21 cellular contexts compared by ENCODE assay signal in the genomic region with DNA sequence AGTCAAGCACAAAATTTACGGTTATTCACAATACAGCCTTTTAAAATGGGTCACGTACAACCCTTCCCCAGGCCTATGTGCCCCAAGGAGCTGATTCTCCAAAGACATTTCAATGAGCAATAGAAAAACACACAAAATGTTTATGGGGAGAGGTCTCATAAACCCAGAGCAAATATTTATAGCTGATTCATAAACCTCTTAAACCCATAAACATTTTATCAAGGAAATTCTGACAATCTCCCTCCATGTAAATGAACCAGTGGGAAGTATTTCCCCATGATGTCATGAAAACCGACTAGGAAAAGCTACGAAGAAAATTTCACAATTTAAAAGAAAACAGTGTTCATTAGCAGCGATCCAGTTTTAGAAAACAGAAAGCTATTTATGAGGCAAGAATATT. TPM values are rescaled to one million over a fixed set of nuclear protein-coding genes. Genes with fewer than 3 reads are reported as not detected.
DNase-seq lines count a peak whose midpoint lies in the region; ATAC-seq, FAIRE-seq and TF ChIP-seq lines count a peak whose summit lies in the region.
"Had no signal": no experiment of that assay in that cellular context is flagged by ENCODE, and none has a peak within 500 bp of the region (broad histone marks: within the 10 kb centered on the region; RNA-seq: fewer than 3 reads in every experiment).

No MANE protein-coding gene starts in this region.

- H3K27ac Mint-ChIP-seq in nephron progenitor cell, result peak overlapping the region; percentile 29

- H3K4me3 Mint-ChIP-seq in nephron progenitor cell, result no peak overlapping the region

- no peaks in the 10 kb centered on the region for H3K27me3 ChIP-seq in PC-3 (ENCODE audit: low read length)
- H3K27me3 ChIP-seq: BE2C had no signal

- no peak for DNase-seq in HEK293T (ENCODE audit: extremely low spot score)
- DNase-seq in PC-3, result peak; percentile 85
- DNase-seq in nephron progenitor cell, result no peak
- no peak for DNase-seq in kidney
- DNase-seq in MV-4-11 (lab: John Stamatoyannopoulos, UW), result no peak
- no peak for DNase-seq in kidney tubule cell (ENCODE audit: low spot score)
- DNase-seq in NCI-H1417 (lab: John Stamatoyannopoulos, UW), result no peak
- DNase-seq: BE2C, EL, GF-D8, KG1, NCI-H1417 treated with DMSO at 0.1 percent for 48 hours, NCI-H187, NCI-H748 treated with DMSO at 0.1 percent for 48 hours, SIG-M5 had no signal

- POLR2A ChIA-PET in HEK293T (lab: Yijun Ruan, JAX), result interaction anchor here (1.3 kb wide), 1 partner anchor 37 kb away, joined by 3 read pairs; no protein-coding TSS in a partner anchor
- POLR2A ChIA-PET in PC-3 (lab: Charles Lee; ENCODE audit: unreplicated experiment), result interaction anchor here (0.5 to 0.7 kb wide), 4 partner anchors 27 to 951 kb away, joined by 3 to 8 read pairs (median 6); no protein-coding TSS in a partner anchor

- H3K9me3 ChIP-seq in PC-3 (ENCODE audit: low read length), result no peaks in the 10 kb centered on the region
- no peaks in the 10 kb centered on the region for H3K9me3 ChIP-seq in kidney (ENCODE audit: control insufficient read depth in 1 of 2, low read length in 2 of 2)
- H3K9me3 ChIP-seq: BE2C had no signal

- peak overlapping the region; percentile 72 for H3K4me2 ChIP-seq in PC-3 (ENCODE audit: low read length)

- no peaks in the 10 kb centered on the region for H3K79me2 ChIP-seq in PC-3 (ENCODE audit: low read length)

- peaks cover 3% of the 10 kb centered on the region for H3K27me3 Mint-ChIP-seq in nephron progenitor cell (ENCODE audit: low read depth, poor library complexity)

- BruUV-seq in PC-3 (replicated peaks; lab: Mats Ljungman, UMichigan), result no TSS peak

- H3K4me1 ChIP-seq in PC-3 (ENCODE audit: insufficient read depth, low read length), result peaks cover 19% of the 10 kb centered on the region
- no peaks in the 10 kb centered on the region for H3K4me1 ChIP-seq in kidney (ENCODE audit: control insufficient read depth in 1 of 2, insufficient read depth in 1 of 2, low read depth in 1 of 2, low read length in 2 of 2)
- H3K4me1 ChIP-seq: BE2C had no signal

- H3K36me3 ChIP-seq in PC-3 (ENCODE audit: low read depth, low read length) (no peaks in the 10 kb centered on the region; the same call in 1 of the 2 replicates), kidney (ENCODE audit: control insufficient read depth in 1 of 2, insufficient read depth in 2 of 2, low read length in 2 of 2) (no peaks in the 10 kb centered on the region)

- H3K9ac ChIP-seq in PC-3 (ENCODE audit: low read length), result peak overlapping the region; percentile 83
- no peak overlapping the region for H3K9ac ChIP-seq in kidney (ENCODE audit: low read length in 2 of 2)

- peak; percentile 79 for ATAC-seq in PC-3
- ATAC-seq: HCT116, SK-N-SH treated with all-trans-retinoic acid at 6 μM for 48 hours had no signal

- H3F3A ChIP-seq in PC-3 (ENCODE audit: low read length, unreplicated experiment), result no peaks in the 10 kb centered on the region

- intact Hi-C loops in PC-3 (cut with micrococcal nuclease) (loop anchor here (1.0 to 2.0 kb wide), 4 partner anchors 20 to 114 kb away; no protein-coding TSS in a partner anchor), kidney (cut with DNase I) (no loop called here)

- no peaks in the 10 kb centered on the region for H3K9me2 ChIP-seq in PC-3 (replicated peaks; ENCODE audit: low read length)

- peak overlapping the region; percentile 41; the same call in 1 of the 2 replicates for H3K4me3 ChIP-seq in PC-3 (ENCODE audit: low read length)
- H3K4me3 ChIP-seq in kidney (ENCODE audit: low read length in 2 of 2), result no peak overlapping the region

- H3K9me3 Mint-ChIP-seq in nephron progenitor cell, result peaks cover 56% of the 10 kb centered on the region

- peak; percentile 60 for FAIRE-seq in endometrium (lab: Jason Lieb, UNC)
- FAIRE-seq in kidney (lab: Jason Lieb, UNC), result no peak
- FAIRE-seq: H1, HTR-8/SVneo had no signal

- H3K36me3 Mint-ChIP-seq in nephron progenitor cell (ENCODE audit: low read depth), result peaks cover 97% of the 10 kb centered on the region

- TF ChIP-seq CTCF in PC-3 (conservative IDR thresholded peaks at IDR 0.05; ENCODE audit: low read depth, low read length) (no peak), nephron progenitor cell (IDR thresholded peaks at IDR 0.05) (no peak), kidney (IDR thresholded peaks at IDR 0.05; ENCODE audit: borderline replicate concordance, extremely low read depth, insufficient read depth) (no peak)

- H3K27ac ChIP-seq in PC-3 (ENCODE audit: low read length) (peak overlapping the region; percentile 97), kidney (ENCODE audit: low read depth in 2 of 2, low read length in 2 of 2) (no peak overlapping the region)
- H3K27ac ChIP-seq: RWPE1 had no signal

- CTCF ChIA-PET in HEK293T (lab: Yijun Ruan, JAX), result interaction anchor here (1.0 to 1.3 kb wide), 3 partner anchors 9 to 15 kb away, joined by 3 to 4 read pairs (median 4); no protein-coding TSS in a partner anchor
- CTCF ChIA-PET in PC-3 (lab: Charles Lee), result no interaction called here

- H2AFZ ChIP-seq in PC-3 (ENCODE audit: low read length), result no peak overlapping the region

- no peaks in the 10 kb centered on the region for H4K20me1 ChIP-seq in PC-3 (ENCODE audit: low read length)

- peaks cover 18% of the 10 kb centered on the region for H3K4me1 Mint-ChIP-seq in nephron progenitor cell

TF ChIP-seq in HEK293T, 16 proteins besides CTCF, POLR2A, EP300 and RAD21:
- TF ChIP-seq BHLHE40 (IDR thresholded peaks at IDR 0.05; ENCODE audit: borderline replicate concordance), result no peak
- no peak for TF ChIP-seq SUZ12 (IDR thresholded peaks at IDR 0.05)
- TF ChIP-seq ELF4 (IDR thresholded peaks at IDR 0.05), result no peak
- TF ChIP-seq SP1 (IDR thresholded peaks at IDR 0.05), result no peak
- TF ChIP-seq CTBP1 (IDR thresholded peaks at IDR 0.05; ENCODE audit: borderline replicate concordance), result peak; percentile 78; the same call in 1 of the 2 replicates
- no peak for TF ChIP-seq FOXA1 (IDR thresholded peaks at IDR 0.05)
- TF ChIP-seq, protein P1, sequence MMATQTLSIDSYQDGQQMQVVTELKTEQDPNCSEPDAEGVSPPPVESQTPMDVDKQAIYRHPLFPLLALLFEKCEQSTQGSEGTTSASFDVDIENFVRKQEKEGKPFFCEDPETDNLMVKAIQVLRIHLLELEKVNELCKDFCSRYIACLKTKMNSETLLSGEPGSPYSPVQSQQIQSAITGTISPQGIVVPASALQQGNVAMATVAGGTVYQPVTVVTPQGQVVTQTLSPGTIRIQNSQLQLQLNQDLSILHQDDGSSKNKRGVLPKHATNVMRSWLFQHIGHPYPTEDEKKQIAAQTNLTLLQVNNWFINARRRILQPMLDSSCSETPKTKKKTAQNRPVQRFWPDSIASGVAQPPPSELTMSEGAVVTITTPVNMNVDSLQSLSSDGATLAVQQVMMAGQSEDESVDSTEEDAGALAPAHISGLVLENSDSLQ (IDR thresholded peaks at IDR 0.05), result peak; percentile 62

RNA-seq across cellular contexts. Expression of gene SFMBT2, which starts 36.0 kb away (rescaled TPM):
- total RNA-seq in PC-3 (2014; rRNA removed), result 1.9 and 2.1 TPM in 2 replicates
- total RNA-seq in kidney, result 15.3 TPM
- polyA plus RNA-seq in kidney (ENCODE audit: insufficient read depth, low read depth, low replicate concordance), result 1.2 TPM
